Comparison of ENCODE assay signal across 8 cellular contexts in the genomic region with DNA sequence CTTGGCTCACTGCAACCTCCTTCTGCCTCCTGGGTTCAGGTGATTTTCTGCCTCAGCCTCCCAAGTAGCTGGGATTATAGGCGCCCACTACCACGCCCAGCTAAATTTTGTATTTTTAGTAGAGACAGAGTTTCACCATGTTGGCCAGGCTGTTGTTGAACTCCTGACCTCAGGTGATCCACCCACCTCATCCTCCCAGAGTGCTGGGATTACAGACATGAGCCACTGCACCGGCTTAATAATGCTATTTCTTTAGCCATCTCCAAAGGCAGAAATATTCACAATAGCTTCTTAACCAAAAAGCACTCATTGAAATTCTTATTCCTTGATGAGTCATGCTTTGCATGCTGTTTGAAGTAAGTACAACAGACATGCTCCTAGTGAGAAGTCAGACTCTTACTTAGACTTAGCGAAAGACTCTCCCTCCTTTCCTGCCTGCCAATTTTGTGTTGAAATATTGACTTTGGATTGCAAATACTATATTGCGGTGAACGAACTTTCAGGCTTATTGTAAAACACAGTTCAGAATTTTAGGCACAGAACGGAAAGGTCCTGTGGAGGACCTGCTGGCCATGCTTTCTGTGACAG. TPM values are rescaled to one million over a fixed set of nuclear protein-coding genes. Genes with fewer than 3 reads are reported as not detected.
DNase-seq lines count a peak whose midpoint lies in the region; ATAC-seq and TF ChIP-seq lines count a peak whose summit lies in the region.

No MANE protein-coding gene starts in this region.

- H3K9me3 Mint-ChIP-seq in osteocyte (ENCODE audit: unreplicated experiment): no peaks in the 10 kb centered on the region

- peak overlapping the region; percentile 83 for H3K27ac Mint-ChIP-seq in osteocyte (ENCODE audit: unreplicated experiment)

- peak; percentile 93 for DNase-seq in ELR (ENCODE audit: low read depth)
- peak; percentile 66 to 79 for DNase-seq in NOMO-1 (lab: John Stamatoyannopoulos, UW; ENCODE audit: unreplicated experiment in 2 of 2)
- DNase-seq in choroid plexus epithelial cell (ENCODE audit: low read depth): peak; percentile 97
- no peak for DNase-seq in osteocyte (ENCODE audit: extremely low spot score, unreplicated experiment)
- DNase-seq in ecto neural progenitor cell (ENCODE audit: low spot score): no peak
- DNase-seq in H7: no peak
- DNase-seq in aorta: no peak
- DNase-seq in T1000 (lab: John Stamatoyannopoulos, UW): no peak

- TF ChIP-seq CTCF in choroid plexus epithelial cell (conservative IDR thresholded peaks at IDR 0.05; ENCODE audit: low read depth, low read length): no peak
- TF ChIP-seq CTCF in osteocyte (IDR thresholded peaks at IDR 0.05): no peak

- WGBS in aorta, 2 donors: 20 to 22% methylated on average over 7 of the region's 7 CpGs

- H3K4me3 ChIP-seq in choroid plexus epithelial cell (ENCODE audit: low read depth, low read length) (no peak overlapping the region), H7 (ENCODE audit: insufficient read depth, low read depth, low read length) (no peak overlapping the region), aorta (ENCODE audit: low read length in 2 of 2) (peak overlapping the region in 1 of 2 donors; percentile 28)

- intact Hi-C loops in aorta (cut with DNase I): loop anchor here in 1 of 2 donors (10.0 kb wide), 2 partner anchors 51 to 531 kb away; no protein-coding TSS in a partner anchor

- peaks cover 4% of the 10 kb centered on the region for H3K36me3 Mint-ChIP-seq in osteocyte (ENCODE audit: unreplicated experiment)

- H3K9me3 ChIP-seq in aorta (ENCODE audit: control insufficient read depth, low read length): no peaks in the 10 kb centered on the region

- H3K4me3 Mint-ChIP-seq in osteocyte (ENCODE audit: unreplicated experiment): peak overlapping the region; percentile 57

- H3K27me3 Mint-ChIP-seq in osteocyte (ENCODE audit: unreplicated experiment): no peaks in the 10 kb centered on the region

- no peak for ATAC-seq in aorta (ENCODE audit: low FRiP score)

- peaks cover 1 to 8% of the 10 kb centered on the region in 2 donors for H3K4me1 ChIP-seq in aorta (ENCODE audit: control insufficient read depth in 1 of 2, insufficient read depth in 2 of 2, low read length in 2 of 2)

- peaks cover 78% of the 10 kb centered on the region for H3K4me1 Mint-ChIP-seq in osteocyte (ENCODE audit: unreplicated experiment)

- H3K36me3 ChIP-seq in H7 (replicated peaks; ENCODE audit: control insufficient read depth, insufficient read depth, low read length): no peaks in the 10 kb centered on the region
- H3K36me3 ChIP-seq in aorta (ENCODE audit: control insufficient read depth in 1 of 2, insufficient read depth in 2 of 2, low read length in 1 of 2): no peaks in the 10 kb centered on the region

- H3K27me3 ChIP-seq in H7 (ENCODE audit: control insufficient read depth, insufficient read depth, low read length) (no peaks in the 10 kb centered on the region), aorta (ENCODE audit: control insufficient read depth in 1 of 2, insufficient read depth in 2 of 2, low read length in 1 of 2) (no peaks in the 10 kb centered on the region)

- peak overlapping the region in 1 of 2 donors; percentile 17 for H3K27ac ChIP-seq in aorta (ENCODE audit: low read depth in 1 of 2, low read length in 2 of 2)

RNA-seq across cellular contexts. Expression of gene ACTR3, which starts 4.4 kb away (rescaled TPM):
- total RNA-seq in osteocyte (255 and 265 TPM in 2 replicates), aorta (100 to 1,000 TPM; 222 to 318 TPM)
- 113 and 133 TPM in 2 replicates for total RNA-seq in H7 (2014; rRNA removed; shearing (Covaris generic))
- 100 to 1,000 TPM in 1 of 2 donors, 10 to 100 TPM in 1; 66.3 to 126 TPM for polyA plus RNA-seq in aorta

Comparison
In these comparisons a context has a peak if more than half of its experiments do, and no peak if none do; other contexts are left out.
1. DNase-seq: peak in ELR (single experiment), NOMO-1 (2 of 2) and choroid plexus epithelial cell (single experiment); none in osteocyte (single experiment), ecto neural progenitor cell (single experiment), H7 (single experiment), aorta (0 of 2) and T1000 (single experiment).